In genomic region chr12:96989916-96990315, GRCh38 we compare ENCODE assay signal across 9 cellular contexts.
DNase-seq lines count a peak whose midpoint lies in the region; ATAC-seq and TF ChIP-seq lines count a peak whose summit lies in the region.
"Had no signal": no experiment of that assay in that cellular context is flagged by ENCODE, and none has a peak within 500 bp of the region (broad histone marks: within the 10 kb centered on the region; RNA-seq: fewer than 3 reads in every experiment).

No MANE protein-coding gene starts in this region.

- H3K27ac Mint-ChIP-seq in activated naive CD8-positive, alpha-beta T cell treated with anti-CD3 and anti-CD28 coated beads, Interleukin-2, amount 50 U/mL, for 24 hours = no peak overlapping the region
- no peak overlapping the region for H3K27ac Mint-ChIP-seq in activated T-cell treated with anti-CD3 and anti-CD28 coated beads, Interleukin-2, amount 50 U/mL, for 24 hours

- H3K36me3 Mint-ChIP-seq in activated naive CD8-positive, alpha-beta T cell treated with anti-CD3 and anti-CD28 coated beads, Interleukin-2, amount 50 U/mL, for 24 hours (ENCODE audit: low read depth) = no peaks in the 10 kb centered on the region
- no peaks in the 10 kb centered on the region for H3K36me3 Mint-ChIP-seq in activated T-cell treated with anti-CD3 and anti-CD28 coated beads, Interleukin-2, amount 50 U/mL, for 24 hours (ENCODE audit: low read depth)

- H3K4me1 Mint-ChIP-seq in activated naive CD8-positive, alpha-beta T cell treated with anti-CD3 and anti-CD28 coated beads, Interleukin-2, amount 50 U/mL, for 24 hours = peaks cover 4% of the 10 kb centered on the region
- H3K4me1 Mint-ChIP-seq in activated T-cell treated with anti-CD3 and anti-CD28 coated beads, Interleukin-2, amount 50 U/mL, for 24 hours (ENCODE audit: low read depth) = peaks cover 9% of the 10 kb centered on the region

- peak; percentile 60 for TF ChIP-seq CTCF in WERI-Rb-1 (IDR thresholded peaks at IDR 0.05; ENCODE audit: low read depth, low read length)

- no peaks in the 10 kb centered on the region for H3K9me3 ChIP-seq in WERI-Rb-1 (ENCODE audit: severe bottlenecking)

- no peak overlapping the region for H3K4me3 ChIP-seq in WERI-Rb-1 (ENCODE audit: low read depth, low read length)

- DNase-seq in NCI-H146 (lab: John Stamatoyannopoulos, UW) (peak; percentile 30), NCI-H146 treated with DMSO at 0.1 percent for 48 hours (lab: John Stamatoyannopoulos, UW; ENCODE audit: unreplicated experiment) (no peak), LHCN-M2 (ENCODE audit: low read depth) (peak; percentile 7), WERI-Rb-1 (peak; percentile 34), lung microvascular endothelial cell (ENCODE audit: low read depth in 2 of 2) (peak; percentile 23 to 60), GM19238 (ENCODE audit: insufficient read length, low spot score) (no peak)
- DNase-seq in activated naive CD8-positive, alpha-beta T cell treated with anti-CD3 and anti-CD28 coated beads, Interleukin-2, amount 50 U/mL, for 24 hours = no peak
- DNase-seq in activated T-cell treated with anti-CD3 and anti-CD28 coated beads, Interleukin-2, amount 50 U/mL, for 24 hours = no peak
- DNase-seq: activated naive CD4-positive, alpha-beta T cell treated with Interleukin-2 at 50 U/mL for 16 hours had no signal

- peaks cover 18% of the 10 kb centered on the region for H3K27me3 ChIP-seq in WERI-Rb-1 (ENCODE audit: insufficient read depth, low read depth, severe bottlenecking)

- no peak overlapping the region for H3K27ac ChIP-seq in WERI-Rb-1

- H3K9me3 Mint-ChIP-seq in activated naive CD8-positive, alpha-beta T cell treated with anti-CD3 and anti-CD28 coated beads, Interleukin-2, amount 50 U/mL, for 24 hours = no peaks in the 10 kb centered on the region
- H3K9me3 Mint-ChIP-seq in activated T-cell treated with anti-CD3 and anti-CD28 coated beads, Interleukin-2, amount 50 U/mL, for 24 hours = no peaks in the 10 kb centered on the region

- no peaks in the 10 kb centered on the region for H3K36me3 ChIP-seq in WERI-Rb-1

- peaks cover 40% of the 10 kb centered on the region for H3K27me3 Mint-ChIP-seq in activated naive CD8-positive, alpha-beta T cell treated with anti-CD3 and anti-CD28 coated beads, Interleukin-2, amount 50 U/mL, for 24 hours
- peaks cover 66% of the 10 kb centered on the region for H3K27me3 Mint-ChIP-seq in activated T-cell treated with anti-CD3 and anti-CD28 coated beads, Interleukin-2, amount 50 U/mL, for 24 hours

- ATAC-seq in activated naive CD8-positive, alpha-beta T cell treated with anti-CD3 and anti-CD28 coated beads, Interleukin-2, amount 50 U/mL, for 24 hours = no peak

- H3K4me3 Mint-ChIP-seq in activated naive CD8-positive, alpha-beta T cell treated with anti-CD3 and anti-CD28 coated beads, Interleukin-2, amount 50 U/mL, for 24 hours = no peak overlapping the region
- no peak overlapping the region for H3K4me3 Mint-ChIP-seq in activated T-cell treated with anti-CD3 and anti-CD28 coated beads, Interleukin-2, amount 50 U/mL, for 24 hours

Comparison
In these comparisons a context has a peak if more than half of its experiments do, and no peak if none do; other contexts are left out.
1. DNase-seq: peak in NCI-H146 (single experiment), LHCN-M2 (single experiment), WERI-Rb-1 (single experiment) and lung microvascular endothelial cell (2 of 2); none in NCI-H146 treated with DMSO at 0.1 percent for 48 hours (single experiment), activated naive CD8-positive, alpha-beta T cell treated with anti-CD3 and anti-CD28 coated beads, Interleukin-2, amount 50 U/mL, for 24 hours (single experiment), activated T-cell treated with anti-CD3 and anti-CD28 coated beads, Interleukin-2, amount 50 U/mL, for 24 hours (single experiment) and GM19238 (single experiment).